Comparison of ENCODE assay signal across 27 cellular contexts in the genomic region with DNA sequence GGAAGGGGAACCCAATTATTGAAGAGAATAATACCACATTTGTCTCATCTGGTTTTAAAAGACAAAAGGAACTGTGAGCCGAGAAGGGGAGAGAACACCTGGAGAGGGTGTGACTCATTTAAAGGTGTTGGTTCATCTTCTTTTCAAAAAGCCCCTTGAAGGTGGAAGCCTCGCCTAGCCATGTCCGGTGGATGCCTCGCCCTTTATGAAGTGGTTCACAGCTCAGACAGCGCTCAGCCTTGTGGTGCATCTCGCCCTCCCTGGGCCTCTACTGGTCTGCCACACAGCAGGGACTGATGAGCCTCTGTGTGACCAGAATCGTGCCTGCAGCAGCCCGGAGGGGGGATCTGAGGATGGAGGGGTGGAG.
A peak's percentile ranks its signal among the peaks of the same experiment; 100 is the strongest.
DNase-seq lines count a peak whose midpoint lies in the region; ATAC-seq, FAIRE-seq and TF ChIP-seq lines count a peak whose summit lies in the region.
"Had no signal": no experiment of that assay in that cellular context is flagged by ENCODE, and none has a peak within 500 bp of the region (broad histone marks: within the 10 kb centered on the region; RNA-seq: fewer than 3 reads in every experiment).

No MANE protein-coding gene starts in this region.

- H3K27me3 ChIP-seq in GM06990 (replicated peaks; ENCODE audit: control insufficient read depth, insufficient read depth, low read length) (peaks cover 3% of the 10 kb centered on the region), keratinocyte (ENCODE audit: control insufficient read depth, extremely low read depth, insufficient read depth, low read length) (no peaks in the 10 kb centered on the region)
- H3K27me3 ChIP-seq: testis had no signal

- no peaks in the 10 kb centered on the region for H3K79me2 ChIP-seq in keratinocyte (ENCODE audit: control insufficient read depth, insufficient read depth, low read length)

- dilution Hi-C loops in keratinocyte (cut with MboI; ENCODE audit: extremely low pct_ligation_motif_present, low sequenced_read_pairs): no loop called here

- no peaks in the 10 kb centered on the region for H3K36me3 ChIP-seq in GM06990 (ENCODE audit: control insufficient read depth, insufficient read depth, low read length)
- H3K36me3 ChIP-seq in keratinocyte (ENCODE audit: control insufficient read depth in 2 of 2, extremely low read depth in 1 of 2, insufficient read depth in 2 of 2, low read length in 2 of 2): no peaks in the 10 kb centered on the region
- H3K36me3 ChIP-seq: esophagus squamous epithelium, HAP-1 had no signal

- DNase-seq in NCI-H146 (lab: John Stamatoyannopoulos, UW): peak; percentile 17
- DNase-seq in NCI-H146 treated with DMSO at 0.1 percent for 48 hours (lab: John Stamatoyannopoulos, UW; ENCODE audit: unreplicated experiment): no peak
- DNase-seq in GM06990 (ENCODE audit: extremely low read depth, insufficient read length): peak; percentile 50
- DNase-seq in keratinocyte (ENCODE audit: low read depth, low spot score): peak; percentile 33
- DNase-seq in globus pallidus (ENCODE audit: low spot score): no peak
- no peak for DNase-seq in medulla oblongata (ENCODE audit: extremely low spot score)
- DNase-seq: activated CD4-positive, alpha-beta memory T cell treated with anti-CD3 and anti-CD28 coated beads for 36 hours; activated CD4-positive, CD25-positive, alpha-beta regulatory T cell treated with anti-CD3 and anti-CD28 coated beads, Interleukin-2, amount 50 U/mL, for 72 hours; EL; esophagus squamous epithelium; NCI-H1092 treated with DMSO at 0.1 percent for 48 hours; NCI-H2029; NCI-H345; psoas muscle; stimulated activated CD4-positive, alpha-beta T cell treated with anti-CD3 and anti-CD28 coated beads, Interleukin-4, amount 100 ng/mL, for 4 hours; testis had no signal

- peak overlapping the region; percentile 25 for H3K27ac ChIP-seq in keratinocyte (ENCODE audit: control insufficient read depth, insufficient read depth, low read length)
- H3K27ac ChIP-seq: 22Rv1, esophagus squamous epithelium, psoas muscle, RWPE1, testis had no signal

- peak overlapping the region in 1 of 5 experiments; percentile 31 for H3K4me3 Mint-ChIP-seq in brain
- H3K4me3 Mint-ChIP-seq: activated CD4-positive, alpha-beta memory T cell treated with anti-CD3 and anti-CD28 coated beads for 36 hours; CD14-positive monocyte; stimulated activated memory B cell treated with anti-CD40 and anti-IgM and Interleukin-4, amounts not matched to agents 10 μg/mL and 1 μg/mL and 100 μg/mL, for 72 hours had no signal

- no peak overlapping the region for H3K9ac ChIP-seq in keratinocyte (ENCODE audit: control insufficient read depth, extremely low read depth, insufficient read depth, low read length)

- peaks cover 36% of the 10 kb centered on the region for H3K4me1 Mint-ChIP-seq in brain
- H3K4me1 Mint-ChIP-seq: CD14-positive monocyte had no signal

- no peaks in the 10 kb centered on the region for H3K9me3 ChIP-seq in keratinocyte (ENCODE audit: control insufficient read depth, low read depth, low read length)
- H3K9me3 ChIP-seq: esophagus squamous epithelium, HAP-1, psoas muscle, testis had no signal

- no peaks in the 10 kb centered on the region for H3K36me3 Mint-ChIP-seq in brain
- H3K36me3 Mint-ChIP-seq: activated CD4-positive, alpha-beta memory T cell treated with anti-CD3 and anti-CD28 coated beads for 36 hours; CD14-positive monocyte; stimulated activated memory B cell treated with anti-CD40 and anti-IgM and Interleukin-4, amounts not matched to agents 10 μg/mL and 1 μg/mL and 100 μg/mL, for 72 hours had no signal

- H3K27me3 Mint-ChIP-seq in brain: peaks cover 9% of the 10 kb centered on the region

- peak overlapping the region; percentile 4 for H2AFZ ChIP-seq in keratinocyte (ENCODE audit: control insufficient read depth, low read length)

- H3K4me1 ChIP-seq in keratinocyte (ENCODE audit: control insufficient read depth, extremely low read depth, insufficient read depth, low read length): peaks cover 17% of the 10 kb centered on the region
- H3K4me1 ChIP-seq: HAP-1, psoas muscle, testis had no signal

- H3K9me1 ChIP-seq in keratinocyte (ENCODE audit: control insufficient read depth, extremely low read depth, insufficient read depth, low read length): no peaks in the 10 kb centered on the region

- ATAC-seq in GM21786 (IDR thresholded peaks at IDR 0.05; ENCODE audit: unreplicated experiment): no peak
- ATAC-seq: psoas muscle; stimulated activated memory B cell treated with anti-CD40 and anti-IgM and Interleukin-4, amounts not matched to agents 10 μg/mL and 1 μg/mL and 100 μg/mL, for 72 hours had no signal

- no peak for TF ChIP-seq CTCF in GM06990 (IDR thresholded peaks at IDR 0.05; ENCODE audit: insufficient read depth, low read length, poor library complexity, severe bottlenecking)
- no peak for TF ChIP-seq CTCF in brain (conservative IDR thresholded peaks at IDR 0.05)
- no peak for TF ChIP-seq CTCF in keratinocyte (optimal IDR thresholded peaks at IDR 0.05 in 1 of 3, IDR thresholded peaks at IDR 0.05 in 1 of 3, conservative IDR thresholded peaks at IDR 0.05 in 1 of 3; ENCODE audit: extremely low read depth in 1 of 3, insufficient read depth in 2 of 3, low read length in 3 of 3)

- H3K4me3 ChIP-seq in GM06990 (replicated peaks; ENCODE audit: low read depth, low read length) (no peak overlapping the region), keratinocyte (ENCODE audit: control insufficient read depth in 2 of 3, extremely low read depth in 1 of 3, insufficient read depth in 2 of 3, low read depth in 1 of 3, low read length in 3 of 3) (peak overlapping the region in 1 of 3 experiments; percentile 15)
- H3K4me3 ChIP-seq: esophagus squamous epithelium, HAP-1, psoas muscle, testis had no signal

- H3K27ac Mint-ChIP-seq in brain: peak overlapping the region in 4 of 5 experiments; percentile 39 to 64 (median 42)
- H3K27ac Mint-ChIP-seq: activated CD4-positive, alpha-beta memory T cell treated with anti-CD3 and anti-CD28 coated beads for 36 hours; CD14-positive monocyte; stimulated activated memory B cell treated with anti-CD40 and anti-IgM and Interleukin-4, amounts not matched to agents 10 μg/mL and 1 μg/mL and 100 μg/mL, for 72 hours had no signal

- FAIRE-seq in keratinocyte (lab: Jason Lieb, UNC): no peak
- FAIRE-seq: D721Med, frontal cortex, GM12892, TTC549 had no signal

- H3K9me3 Mint-ChIP-seq in brain: peaks cover 0 to 3% (median 0%) of the 10 kb centered on the region in 5 experiments
- H3K9me3 Mint-ChIP-seq: activated CD4-positive, alpha-beta memory T cell treated with anti-CD3 and anti-CD28 coated beads for 36 hours; stimulated activated memory B cell treated with anti-CD40 and anti-IgM and Interleukin-4, amounts not matched to agents 10 μg/mL and 1 μg/mL and 100 μg/mL, for 72 hours had no signal

- peak overlapping the region; percentile 60 for H3K4me2 ChIP-seq in keratinocyte (ENCODE audit: control insufficient read depth, extremely low read depth, insufficient read depth, low read depth, low read length)

- no peaks in the 10 kb centered on the region for H4K20me1 ChIP-seq in keratinocyte (ENCODE audit: control insufficient read depth, extremely low read depth, insufficient read depth, low read length)

Comparison
In these comparisons a context has a peak if more than half of its experiments do, and no peak if none do; other contexts are left out.
1. DNase-seq: peak in NCI-H146 (single experiment), GM06990 (single experiment) and keratinocyte (single experiment); none in NCI-H146 treated with DMSO at 0.1 percent for 48 hours (single experiment), globus pallidus (single experiment) and medulla oblongata (single experiment).